ENCODE assay signal across 1 cellular context in the genomic region with DNA sequence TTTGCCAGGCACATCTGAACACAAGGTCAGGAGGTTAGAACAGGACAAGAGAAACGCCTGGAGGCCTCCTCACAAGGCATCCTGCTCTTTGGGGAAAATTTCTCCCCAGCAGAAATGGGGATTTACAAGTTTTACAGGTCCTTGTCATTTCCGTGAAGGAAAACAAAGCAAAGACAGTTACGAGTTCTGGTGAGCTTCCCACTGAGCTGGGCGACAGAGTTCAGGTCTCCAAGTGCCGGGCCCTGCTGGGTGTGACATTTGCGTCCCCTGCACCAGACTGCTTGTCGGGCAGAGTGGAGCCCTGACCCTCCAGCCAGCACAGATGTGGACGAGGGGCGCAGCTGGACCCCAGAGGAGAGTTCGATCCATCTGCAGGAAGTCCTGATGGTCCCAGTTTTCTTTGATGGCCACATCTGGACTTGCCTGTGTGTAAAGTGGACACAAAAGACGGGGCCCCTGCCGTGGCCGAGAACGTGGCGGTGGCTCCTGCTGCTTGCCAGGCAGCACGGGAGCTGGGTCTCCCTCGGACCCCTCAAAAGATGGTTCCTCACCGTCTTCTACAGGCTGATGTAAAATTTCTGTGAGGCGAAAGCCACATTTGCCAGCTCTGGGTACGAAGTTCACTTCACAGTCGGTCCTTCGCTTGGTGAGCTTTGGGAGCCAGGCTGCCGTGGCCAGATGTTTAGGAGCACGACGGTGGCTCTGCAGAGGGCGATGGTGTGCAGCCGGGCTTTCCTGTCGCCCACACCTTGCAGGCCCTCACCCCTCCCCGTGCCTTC.
A peak's percentile ranks its signal among the peaks of the same experiment; 100 is the strongest.
TF ChIP-seq lines count a peak whose summit lies in the region.

No MANE protein-coding gene starts in this region.

TF ChIP-seq in liver, 16 proteins besides CTCF, POLR2A, EP300 and RAD21 (continued from another document):
- TF ChIP-seq REST (IDR thresholded peaks at IDR 0.05) (no peak), GABPA (IDR thresholded peaks at IDR 0.05 in 1 of 2, conservative IDR thresholded peaks at IDR 0.05 in 1 of 2) (no peak), HNF4A (conservative IDR thresholded peaks at IDR 0.05) (peak; percentile 72 to 73), RXRA (IDR thresholded peaks at IDR 0.05) (no peak), FOXA2 (IDR thresholded peaks at IDR 0.05) (no peak), JUND (IDR thresholded peaks at IDR 0.05) (no peak), EGR1 (IDR thresholded peaks at IDR 0.05; ENCODE audit: low read depth in 2 of 2) (no peak)
- TF ChIP-seq, protein P1, sequence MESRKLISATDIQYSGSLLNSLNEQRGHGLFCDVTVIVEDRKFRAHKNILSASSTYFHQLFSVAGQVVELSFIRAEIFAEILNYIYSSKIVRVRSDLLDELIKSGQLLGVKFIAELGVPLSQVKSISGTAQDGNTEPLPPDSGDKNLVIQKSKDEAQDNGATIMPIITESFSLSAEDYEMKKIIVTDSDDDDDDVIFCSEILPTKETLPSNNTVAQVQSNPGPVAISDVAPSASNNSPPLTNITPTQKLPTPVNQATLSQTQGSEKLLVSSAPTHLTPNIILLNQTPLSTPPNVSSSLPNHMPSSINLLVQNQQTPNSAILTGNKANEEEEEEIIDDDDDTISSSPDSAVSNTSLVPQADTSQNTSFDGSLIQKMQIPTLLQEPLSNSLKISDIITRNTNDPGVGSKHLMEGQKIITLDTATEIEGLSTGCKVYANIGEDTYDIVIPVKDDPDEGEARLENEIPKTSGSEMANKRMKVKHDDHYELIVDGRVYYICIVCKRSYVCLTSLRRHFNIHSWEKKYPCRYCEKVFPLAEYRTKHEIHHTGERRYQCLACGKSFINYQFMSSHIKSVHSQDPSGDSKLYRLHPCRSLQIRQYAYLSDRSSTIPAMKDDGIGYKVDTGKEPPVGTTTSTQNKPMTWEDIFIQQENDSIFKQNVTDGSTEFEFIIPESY (IDR thresholded peaks at IDR 0.05) = no peak
